1 cellular context compared by ENCODE assay signal in the genomic region with DNA sequence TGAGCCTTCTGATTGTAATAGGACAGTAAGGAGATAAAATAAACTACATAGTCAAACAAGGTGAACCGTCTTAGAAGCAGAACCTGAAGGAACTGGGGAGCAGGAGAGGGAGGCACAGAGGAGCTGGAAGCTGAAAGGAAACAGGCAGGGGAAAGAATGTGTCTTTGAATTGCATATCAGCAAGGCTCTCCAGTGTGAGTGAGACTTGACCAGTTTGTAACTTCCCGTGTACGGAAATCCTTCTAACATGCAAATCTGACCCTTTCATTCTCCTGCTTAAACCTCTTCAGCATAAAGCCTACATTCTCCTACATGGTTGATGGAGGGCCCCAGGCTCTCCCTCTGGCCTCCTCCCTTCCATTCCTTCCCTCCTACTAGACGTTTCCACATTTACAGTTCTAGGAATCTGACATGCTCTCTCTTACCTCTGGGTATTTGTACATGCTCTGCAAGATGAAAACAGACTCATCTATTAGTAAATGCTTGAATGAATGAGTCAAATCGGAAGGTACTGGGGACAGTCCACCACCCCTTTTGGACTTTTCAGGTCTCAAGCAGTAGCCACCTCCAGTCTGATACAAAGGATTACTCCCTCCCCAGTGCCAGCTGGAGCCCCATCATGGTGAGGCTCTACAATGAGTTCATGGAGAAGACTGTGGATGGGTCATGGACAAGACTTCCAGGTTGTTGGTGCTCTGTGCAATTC.
TF ChIP-seq lines count a peak whose summit lies in the region.

No MANE protein-coding gene starts in this region.

TF ChIP-seq in GM23338, 12 proteins besides CTCF, POLR2A, EP300 and RAD21 (continued from another document):
- TF ChIP-seq CREB1 (CRISPR knock-in tag; IDR thresholded peaks at IDR 0.05; ENCODE audit: low read depth) = no peak
- no peak for TF ChIP-seq POLR2AphosphoS5 (IDR thresholded peaks at IDR 0.05; ENCODE audit: low read depth)
- no peak for TF ChIP-seq ZNF331 (CRISPR knock-in tag; IDR thresholded peaks at IDR 0.05; ENCODE audit: low read depth)
- TF ChIP-seq, protein P1, sequence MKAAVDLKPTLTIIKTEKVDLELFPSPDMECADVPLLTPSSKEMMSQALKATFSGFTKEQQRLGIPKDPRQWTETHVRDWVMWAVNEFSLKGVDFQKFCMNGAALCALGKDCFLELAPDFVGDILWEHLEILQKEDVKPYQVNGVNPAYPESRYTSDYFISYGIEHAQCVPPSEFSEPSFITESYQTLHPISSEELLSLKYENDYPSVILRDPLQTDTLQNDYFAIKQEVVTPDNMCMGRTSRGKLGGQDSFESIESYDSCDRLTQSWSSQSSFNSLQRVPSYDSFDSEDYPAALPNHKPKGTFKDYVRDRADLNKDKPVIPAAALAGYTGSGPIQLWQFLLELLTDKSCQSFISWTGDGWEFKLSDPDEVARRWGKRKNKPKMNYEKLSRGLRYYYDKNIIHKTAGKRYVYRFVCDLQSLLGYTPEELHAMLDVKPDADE (IDR thresholded peaks at IDR 0.05) = no peak
- TF ChIP-seq STAT1 (IDR thresholded peaks at IDR 0.05; ENCODE audit: unreplicated experiment) = no peak
- TF ChIP-seq, protein P2, sequence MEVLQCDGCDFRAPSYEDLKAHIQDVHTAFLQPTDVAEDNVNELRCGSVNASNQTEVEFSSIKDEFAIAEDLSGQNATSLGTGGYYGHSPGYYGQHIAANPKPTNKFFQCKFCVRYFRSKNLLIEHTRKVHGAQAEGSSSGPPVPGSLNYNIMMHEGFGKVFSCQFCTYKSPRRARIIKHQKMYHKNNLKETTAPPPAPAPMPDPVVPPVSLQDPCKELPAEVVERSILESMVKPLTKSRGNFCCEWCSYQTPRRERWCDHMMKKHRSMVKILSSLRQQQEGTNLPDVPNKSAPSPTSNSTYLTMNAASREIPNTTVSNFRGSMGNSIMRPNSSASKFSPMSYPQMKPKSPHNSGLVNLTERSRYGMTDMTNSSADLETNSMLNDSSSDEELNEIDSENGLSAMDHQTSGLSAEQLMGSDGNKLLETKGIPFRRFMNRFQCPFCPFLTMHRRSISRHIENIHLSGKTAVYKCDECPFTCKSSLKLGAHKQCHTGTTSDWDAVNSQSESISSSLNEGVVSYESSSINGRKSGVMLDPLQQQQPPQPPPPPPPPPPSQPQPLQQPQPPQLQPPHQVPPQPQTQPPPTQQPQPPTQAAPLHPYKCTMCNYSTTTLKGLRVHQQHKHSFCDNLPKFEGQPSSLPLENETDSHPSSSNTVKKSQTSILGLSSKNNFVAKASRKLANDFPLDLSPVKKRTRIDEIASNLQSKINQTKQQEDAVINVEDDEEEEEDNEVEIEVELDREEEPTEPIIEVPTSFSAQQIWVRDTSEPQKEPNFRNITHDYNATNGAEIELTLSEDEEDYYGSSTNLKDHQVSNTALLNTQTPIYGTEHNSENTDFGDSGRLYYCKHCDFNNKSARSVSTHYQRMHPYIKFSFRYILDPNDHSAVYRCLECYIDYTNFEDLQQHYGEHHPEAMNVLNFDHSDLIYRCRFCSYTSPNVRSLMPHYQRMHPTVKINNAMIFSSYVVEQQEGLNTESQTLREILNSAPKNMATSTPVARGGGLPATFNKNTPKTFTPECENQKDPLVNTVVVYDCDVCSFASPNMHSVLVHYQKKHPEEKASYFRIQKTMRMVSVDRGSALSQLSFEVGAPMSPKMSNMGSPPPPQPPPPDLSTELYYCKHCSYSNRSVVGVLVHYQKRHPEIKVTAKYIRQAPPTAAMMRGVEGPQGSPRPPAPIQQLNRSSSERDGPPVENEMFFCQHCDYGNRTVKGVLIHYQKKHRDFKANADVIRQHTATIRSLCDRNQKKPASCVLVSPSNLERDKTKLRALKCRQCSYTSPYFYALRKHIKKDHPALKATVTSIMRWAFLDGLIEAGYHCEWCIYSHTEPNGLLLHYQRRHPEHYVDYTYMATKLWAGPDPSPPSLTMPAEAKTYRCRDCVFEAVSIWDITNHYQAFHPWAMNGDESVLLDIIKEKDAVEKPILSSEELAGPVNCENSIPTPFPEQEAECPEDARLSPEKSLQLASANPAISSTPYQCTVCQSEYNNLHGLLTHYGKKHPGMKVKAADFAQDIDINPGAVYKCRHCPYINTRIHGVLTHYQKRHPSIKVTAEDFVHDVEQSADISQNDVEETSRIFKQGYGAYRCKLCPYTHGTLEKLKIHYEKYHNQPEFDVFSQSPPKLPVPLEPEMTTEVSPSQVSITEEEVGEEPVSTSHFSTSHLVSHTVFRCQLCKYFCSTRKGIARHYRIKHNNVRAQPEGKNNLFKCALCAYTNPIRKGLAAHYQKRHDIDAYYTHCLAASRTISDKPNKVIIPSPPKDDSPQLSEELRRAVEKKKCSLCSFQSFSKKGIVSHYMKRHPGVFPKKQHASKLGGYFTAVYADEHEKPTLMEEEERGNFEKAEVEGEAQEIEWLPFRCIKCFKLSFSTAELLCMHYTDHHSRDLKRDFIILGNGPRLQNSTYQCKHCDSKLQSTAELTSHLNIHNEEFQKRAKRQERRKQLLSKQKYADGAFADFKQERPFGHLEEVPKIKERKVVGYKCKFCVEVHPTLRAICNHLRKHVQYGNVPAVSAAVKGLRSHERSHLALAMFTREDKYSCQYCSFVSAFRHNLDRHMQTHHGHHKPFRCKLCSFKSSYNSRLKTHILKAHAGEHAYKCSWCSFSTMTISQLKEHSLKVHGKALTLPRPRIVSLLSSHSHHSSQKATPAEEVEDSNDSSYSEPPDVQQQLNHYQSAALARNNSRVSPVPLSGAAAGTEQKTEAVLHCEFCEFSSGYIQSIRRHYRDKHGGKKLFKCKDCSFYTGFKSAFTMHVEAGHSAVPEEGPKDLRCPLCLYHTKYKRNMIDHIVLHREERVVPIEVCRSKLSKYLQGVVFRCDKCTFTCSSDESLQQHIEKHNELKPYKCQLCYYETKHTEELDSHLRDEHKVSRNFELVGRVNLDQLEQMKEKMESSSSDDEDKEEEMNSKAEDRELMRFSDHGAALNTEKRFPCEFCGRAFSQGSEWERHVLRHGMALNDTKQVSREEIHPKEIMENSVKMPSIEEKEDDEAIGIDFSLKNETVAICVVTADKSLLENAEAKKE (CRISPR knock-in tag; IDR thresholded peaks at IDR 0.05) = no peak
- TF ChIP-seq ZNF114 (CRISPR knock-in tag; IDR thresholded peaks at IDR 0.05) = no peak
- no peak for TF ChIP-seq JUNB (IDR thresholded peaks at IDR 0.05; ENCODE audit: unreplicated experiment)
- TF ChIP-seq, protein P3, sequence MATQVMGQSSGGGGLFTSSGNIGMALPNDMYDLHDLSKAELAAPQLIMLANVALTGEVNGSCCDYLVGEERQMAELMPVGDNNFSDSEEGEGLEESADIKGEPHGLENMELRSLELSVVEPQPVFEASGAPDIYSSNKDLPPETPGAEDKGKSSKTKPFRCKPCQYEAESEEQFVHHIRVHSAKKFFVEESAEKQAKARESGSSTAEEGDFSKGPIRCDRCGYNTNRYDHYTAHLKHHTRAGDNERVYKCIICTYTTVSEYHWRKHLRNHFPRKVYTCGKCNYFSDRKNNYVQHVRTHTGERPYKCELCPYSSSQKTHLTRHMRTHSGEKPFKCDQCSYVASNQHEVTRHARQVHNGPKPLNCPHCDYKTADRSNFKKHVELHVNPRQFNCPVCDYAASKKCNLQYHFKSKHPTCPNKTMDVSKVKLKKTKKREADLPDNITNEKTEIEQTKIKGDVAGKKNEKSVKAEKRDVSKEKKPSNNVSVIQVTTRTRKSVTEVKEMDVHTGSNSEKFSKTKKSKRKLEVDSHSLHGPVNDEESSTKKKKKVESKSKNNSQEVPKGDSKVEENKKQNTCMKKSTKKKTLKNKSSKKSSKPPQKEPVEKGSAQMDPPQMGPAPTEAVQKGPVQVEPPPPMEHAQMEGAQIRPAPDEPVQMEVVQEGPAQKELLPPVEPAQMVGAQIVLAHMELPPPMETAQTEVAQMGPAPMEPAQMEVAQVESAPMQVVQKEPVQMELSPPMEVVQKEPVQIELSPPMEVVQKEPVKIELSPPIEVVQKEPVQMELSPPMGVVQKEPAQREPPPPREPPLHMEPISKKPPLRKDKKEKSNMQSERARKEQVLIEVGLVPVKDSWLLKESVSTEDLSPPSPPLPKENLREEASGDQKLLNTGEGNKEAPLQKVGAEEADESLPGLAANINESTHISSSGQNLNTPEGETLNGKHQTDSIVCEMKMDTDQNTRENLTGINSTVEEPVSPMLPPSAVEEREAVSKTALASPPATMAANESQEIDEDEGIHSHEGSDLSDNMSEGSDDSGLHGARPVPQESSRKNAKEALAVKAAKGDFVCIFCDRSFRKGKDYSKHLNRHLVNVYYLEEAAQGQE (IDR thresholded peaks at IDR 0.05; ENCODE audit: unreplicated experiment) = no peak
- TF ChIP-seq EZH2phosphoT487 (IDR thresholded peaks at IDR 0.05; ENCODE audit: unreplicated experiment) = no peak
